In the genomic region with DNA sequence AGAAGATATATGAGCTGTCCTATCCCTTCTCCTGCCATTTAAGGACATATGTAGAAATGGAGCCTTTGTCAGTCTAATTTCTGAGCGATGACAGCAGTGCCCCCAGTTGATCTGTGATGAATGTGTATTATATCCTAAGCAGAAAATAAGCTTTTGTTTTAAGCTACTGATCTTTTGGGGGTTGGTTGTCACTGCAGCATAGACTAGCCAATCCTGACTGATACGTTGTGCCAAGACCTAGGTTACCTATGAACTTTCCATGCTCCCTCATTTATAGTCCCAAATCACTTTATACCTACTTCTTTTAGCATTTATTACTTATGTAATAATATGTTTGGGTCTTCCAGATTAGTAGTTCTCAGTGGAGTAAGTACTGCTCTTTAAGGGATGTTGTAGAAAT, we compare ENCODE assay signal across 17 cellular contexts. TPM values are rescaled to one million over a fixed set of nuclear protein-coding genes. Genes with fewer than 3 reads are reported as not detected.
A peak's percentile ranks its signal among the peaks of the same experiment; 100 is the strongest.
DNase-seq lines count a peak whose midpoint lies in the region; ATAC-seq lines count a peak whose summit lies in the region.
"Had no signal": no experiment of that assay in that cellular context is flagged by ENCODE, and none has a peak within 500 bp of the region (broad histone marks: within the 10 kb centered on the region; RNA-seq: fewer than 3 reads in every experiment).

No MANE protein-coding gene starts in this region.

- intact Hi-C loops in activated naive CD4-positive, alpha-beta T cell treated with anti-CD3 and anti-CD28 coated beads for 36 hours (cut with micrococcal nuclease), result no loop called here

- H2BK12ac ChIP-seq in neuronal stem cell (ENCODE audit: low read length), result no peak overlapping the region

- H4K20me1 ChIP-seq in BLaER1 treated with 17β-estradiol and CSF1 and Interleukin-3, amounts not matched to agents 10 nM and 100 nM, result peaks cover 91 to 100% (median 97%) of the 10 kb centered on the region in 11 experiments

- H3K14ac ChIP-seq in neuronal stem cell (ENCODE audit: low read length), result no peak overlapping the region

- H3K23ac ChIP-seq in neuronal stem cell (ENCODE audit: low read depth, low read length, poor library complexity), result no peak overlapping the region

- no peaks in the 10 kb centered on the region for H3K9me3 ChIP-seq in BLaER1 treated with 17β-estradiol and CSF1 and Interleukin-3, amounts not matched to agents 10 nM and 100 nM (replicated peaks in 1 of 11)
- H3K9me3 ChIP-seq in CD8-positive, alpha-beta memory T cell (ENCODE audit: low read length), result no peaks in the 10 kb centered on the region
- H3K9me3 ChIP-seq in neuronal stem cell (replicated peaks in 1 of 2; ENCODE audit: control insufficient read depth in 2 of 2, insufficient read depth in 1 of 2, low read depth in 1 of 2, low read length in 2 of 2), result peaks cover 0 to 9% of the 10 kb centered on the region in 2 donors
- H3K9me3 ChIP-seq: Caco-2, Peyer's patch had no signal

- no peaks in the 10 kb centered on the region for H3K27me3 Mint-ChIP-seq in activated naive CD4-positive, alpha-beta T cell treated with anti-CD3 and anti-CD28 coated beads for 36 hours (ENCODE audit: low read depth)
- no peaks in the 10 kb centered on the region for H3K27me3 Mint-ChIP-seq in CD8-positive, alpha-beta memory T cell
- H3K27me3 Mint-ChIP-seq in immature natural killer cell (ENCODE audit: low read depth in 3 of 3), result peaks cover 2 to 3% (median 3%) of the 10 kb centered on the region in 3 donors

- H2BK120ac ChIP-seq in neuronal stem cell (ENCODE audit: low read depth, low read length), result no peak overlapping the region

- peaks cover 5 to 30% (median 20%) of the 10 kb centered on the region in 11 experiments; a peak in 16 of 22 replicates for H3K36me3 ChIP-seq in BLaER1 treated with 17β-estradiol and CSF1 and Interleukin-3, amounts not matched to agents 10 nM and 100 nM
- H3K36me3 ChIP-seq in CD8-positive, alpha-beta memory T cell (ENCODE audit: insufficient read depth, low read length), result no peaks in the 10 kb centered on the region
- H3K36me3 ChIP-seq in neuronal stem cell (replicated peaks in 1 of 2; ENCODE audit: control insufficient read depth in 2 of 2, insufficient read depth in 2 of 2, low read length in 2 of 2), result peaks cover 0 to 50% of the 10 kb centered on the region in 2 donors
- H3K36me3 ChIP-seq: Peyer's patch had no signal

- H4K91ac ChIP-seq in neuronal stem cell (ENCODE audit: low read depth, low read length, poor library complexity), result no peak overlapping the region

- peaks cover 79% of the 10 kb centered on the region for H3K4me1 Mint-ChIP-seq in activated naive CD4-positive, alpha-beta T cell treated with anti-CD3 and anti-CD28 coated beads for 36 hours (ENCODE audit: low read depth)
- H3K4me1 Mint-ChIP-seq in CD8-positive, alpha-beta memory T cell, result peaks cover 85 to 97% (median 96%) of the 10 kb centered on the region in 3 donors
- peaks cover 86 to 95% of the 10 kb centered on the region in 2 donors for H3K4me1 Mint-ChIP-seq in immature natural killer cell

- no peaks in the 10 kb centered on the region for H3K27me3 ChIP-seq in BLaER1 treated with 17β-estradiol and CSF1 and Interleukin-3, amounts not matched to agents 10 nM and 100 nM
- no peaks in the 10 kb centered on the region for H3K27me3 ChIP-seq in CD8-positive, alpha-beta memory T cell (ENCODE audit: insufficient read depth, low read length, poor library complexity, severe bottlenecking)
- no peaks in the 10 kb centered on the region for H3K27me3 ChIP-seq in neuronal stem cell (ENCODE audit: control insufficient read depth in 3 of 3, insufficient read depth in 3 of 3, low read depth in 1 of 3, low read length in 3 of 3)
- H3K27me3 ChIP-seq: Peyer's patch had no signal

- H2BK5ac ChIP-seq in neuronal stem cell (ENCODE audit: low read length), result no peak overlapping the region

- no peak overlapping the region for H3K9ac ChIP-seq in BLaER1 treated with 17β-estradiol and CSF1 and Interleukin-3, amounts not matched to agents 10 nM and 100 nM
- no peak overlapping the region for H3K9ac ChIP-seq in neuronal stem cell (ENCODE audit: low read depth, low read length, poor library complexity)

- peak overlapping the region in 7 of 11 experiments; percentile 4 to 36 (median 10); a peak in 6 of 22 replicates for H3K4me2 ChIP-seq in BLaER1 treated with 17β-estradiol and CSF1 and Interleukin-3, amounts not matched to agents 10 nM and 100 nM
- no peak overlapping the region for H3K4me2 ChIP-seq in neuronal stem cell (ENCODE audit: insufficient read depth, low read length, poor library complexity, severe bottlenecking)

- no peak overlapping the region for H3K4ac ChIP-seq in neuronal stem cell (ENCODE audit: low read length)

- peaks cover 20 to 80% (median 33%) of the 10 kb centered on the region in 10 experiments; a peak in 19 of 20 replicates for H3K4me1 ChIP-seq in BLaER1 treated with 17β-estradiol and CSF1 and Interleukin-3, amounts not matched to agents 10 nM and 100 nM
- H3K4me1 ChIP-seq in CD8-positive, alpha-beta memory T cell (ENCODE audit: insufficient read depth, low read length), result peaks cover 74% of the 10 kb centered on the region
- H3K4me1 ChIP-seq in neuronal stem cell (ENCODE audit: control insufficient read depth in 2 of 2, insufficient read depth in 1 of 2, low read depth in 1 of 2, low read length in 2 of 2), result peaks cover 6 to 10% of the 10 kb centered on the region in 2 donors

- H3K18ac ChIP-seq in neuronal stem cell (ENCODE audit: low read length), result no peak overlapping the region

- H3K79me1 ChIP-seq in neuronal stem cell (ENCODE audit: low read depth, low read length), result no peaks in the 10 kb centered on the region

- H2BK15ac ChIP-seq in neuronal stem cell (ENCODE audit: low read length), result no peak overlapping the region

- POLR2A ChIA-PET in CD8-positive, alpha-beta memory T cell (lab: Charles Lee), result interaction anchor here (1.3 to 1.9 kb wide), 2 partner anchors 12 to 163 kb away, joined by 3 to 5 read pairs; partner anchors contain the start of genes ME2 and SMAD4

- WGBS in neuronal stem cell (ENCODE audit: extremely low coverage in 2 of 2, insufficient read length in 2 of 2, insufficient replicate concordance in 1 of 2), 2 donors, result no CpG with 5 or more reads among the region's 2 CpGs

- H3K4me3 ChIP-seq in BLaER1 treated with 17β-estradiol and CSF1 and Interleukin-3, amounts not matched to agents 10 nM and 100 nM, result no peak overlapping the region
- no peak overlapping the region for H3K4me3 ChIP-seq in CD8-positive, alpha-beta memory T cell (ENCODE audit: low read length)
- H3K4me3 ChIP-seq in neuronal stem cell (ENCODE audit: low read length in 2 of 2), result no peak overlapping the region
- H3K4me3 ChIP-seq: Peyer's patch had no signal

- H2AK5ac ChIP-seq in neuronal stem cell (ENCODE audit: low read depth, low read length), result no peak overlapping the region

- no peak overlapping the region for H3K27ac ChIP-seq in BLaER1 treated with 17β-estradiol and CSF1 and Interleukin-3, amounts not matched to agents 10 nM and 100 nM
- no peak overlapping the region for H3K27ac ChIP-seq in CD8-positive, alpha-beta memory T cell (ENCODE audit: low read depth, low read length)
- H3K27ac ChIP-seq in neuronal stem cell (replicated peaks; ENCODE audit: low read length), result no peak overlapping the region
- H3K27ac ChIP-seq: Peyer's patch had no signal

- H2AFZ ChIP-seq in neuronal stem cell (ENCODE audit: low read length), result no peak overlapping the region

- no peak overlapping the region for H3K4me3 Mint-ChIP-seq in activated naive CD4-positive, alpha-beta T cell treated with anti-CD3 and anti-CD28 coated beads for 36 hours
- peak overlapping the region in 2 of 7 donors; percentile 37 to 40 for H3K4me3 Mint-ChIP-seq in CD8-positive, alpha-beta memory T cell
- peak overlapping the region in 1 of 5 donors; percentile 7 for H3K4me3 Mint-ChIP-seq in immature natural killer cell
- H3K4me3 Mint-ChIP-seq: CD14-positive monocyte had no signal

- H3K27ac Mint-ChIP-seq in activated naive CD4-positive, alpha-beta T cell treated with anti-CD3 and anti-CD28 coated beads for 36 hours, result peak overlapping the region; percentile 21
- H3K27ac Mint-ChIP-seq in activated naive CD4-positive, alpha-beta T cell treated with anti-CD3 and anti-CD28 coated beads, Interleukin-2, amount 50 U/mL, for 72 hours, result no peak overlapping the region
- peak overlapping the region in 5 of 8 donors; percentile 1 to 52 (median 30) for H3K27ac Mint-ChIP-seq in CD8-positive, alpha-beta memory T cell
- H3K27ac Mint-ChIP-seq in immature natural killer cell, result peak overlapping the region in 4 of 6 donors; percentile 14 to 43 (median 38)

- no peak for DNase-seq in activated naive CD4-positive, alpha-beta T cell treated with anti-CD3 and anti-CD28 coated beads for 36 hours
- DNase-seq in activated naive CD4-positive, alpha-beta T cell treated with anti-CD3 and anti-CD28 coated beads, Interleukin-2, amount 50 U/mL, for 72 hours (ENCODE audit: low spot score in 2 of 2), result no peak
- no peak for DNase-seq in CD8-positive, alpha-beta memory T cell
- DNase-seq in immature natural killer cell, result no peak
- no peak for DNase-seq in stimulated activated CD4-positive, alpha-beta T cell treated with anti-CD3 and anti-CD28 coated beads, Interleukin-1b, Interleukin-23, amount 100 ng/mL, for 48 hours
- DNase-seq in HK-2 (ENCODE audit: unreplicated experiment), result no peak
- no peak for DNase-seq in neuronal stem cell (ENCODE audit: low spot score)
- DNase-seq: Caco-2, MM.1S, NCI-H1048, NCI-H1417 treated with DMSO at 0.1 percent for 48 hours, NCI-H187, NCI-H446, NCI-H526, Peyer's patch had no signal

- no peaks in the 10 kb centered on the region for H3K9me3 Mint-ChIP-seq in activated naive CD4-positive, alpha-beta T cell treated with anti-CD3 and anti-CD28 coated beads for 36 hours
- H3K9me3 Mint-ChIP-seq in activated naive CD4-positive, alpha-beta T cell treated with anti-CD3 and anti-CD28 coated beads, Interleukin-2, amount 50 U/mL, for 72 hours, result no peaks in the 10 kb centered on the region
- H3K9me3 Mint-ChIP-seq in CD8-positive, alpha-beta memory T cell, result no peaks in the 10 kb centered on the region
- H3K9me3 Mint-ChIP-seq in immature natural killer cell, result no peaks in the 10 kb centered on the region

- H4K8ac ChIP-seq in neuronal stem cell (ENCODE audit: low read depth, low read length), result no peak overlapping the region

- CTCF ChIA-PET in activated naive CD4-positive, alpha-beta T cell treated with anti-CD3 and anti-CD28 coated beads for 36 hours (lab: Charles Lee), result interaction anchor here (2.3 to 3.1 kb wide), 2 partner anchors 10 to 13 kb away, joined by 9 read pairs; no protein-coding TSS in a partner anchor
- CTCF ChIA-PET in CD8-positive, alpha-beta memory T cell (lab: Charles Lee), result interaction anchor here (1.5 to 1.6 kb wide), 2 partner anchors 9 to 12 kb away, joined by 4 read pairs; partner anchors contain the start of gene SMAD4

- H3K36me3 Mint-ChIP-seq in activated naive CD4-positive, alpha-beta T cell treated with anti-CD3 and anti-CD28 coated beads for 36 hours (ENCODE audit: low read depth), result peaks cover 2% of the 10 kb centered on the region
- no peaks in the 10 kb centered on the region for H3K36me3 Mint-ChIP-seq in activated naive CD4-positive, alpha-beta T cell treated with anti-CD3 and anti-CD28 coated beads, Interleukin-2, amount 50 U/mL, for 72 hours
- peaks cover 0 to 2% (median 0%) of the 10 kb centered on the region in 3 donors for H3K36me3 Mint-ChIP-seq in CD8-positive, alpha-beta memory T cell
- H3K36me3 Mint-ChIP-seq in immature natural killer cell, result no peaks in the 10 kb centered on the region

- ATAC-seq in activated naive CD4-positive, alpha-beta T cell treated with anti-CD3 and anti-CD28 coated beads, Interleukin-2, amount 50 U/mL, for 72 hours, result no peak

RNA-seq across cellular contexts. Expression of gene SMAD4, which starts 11.7 kb away (rescaled TPM):
- total RNA-seq in activated naive CD4-positive, alpha-beta T cell treated with anti-CD3 and anti-CD28 coated beads for 36 hours, result 10 to 100 TPM; 72.0 to 75.1 TPM
- 10 to 100 TPM; 86.7 to 90.0 TPM for total RNA-seq in activated naive CD4-positive, alpha-beta T cell treated with anti-CD3 and anti-CD28 coated beads, Interleukin-2, amount 50 U/mL, for 72 hours
- total RNA-seq in CD8-positive, alpha-beta memory T cell, result 10 to 100 TPM; 81.9 to 84.3 TPM
- 62.4 TPM for polyA plus RNA-seq in CD8-positive, alpha-beta memory T cell
- 10 to 100 TPM; 38.8 to 67.2 (median 39.0) TPM for polyA plus RNA-seq in immature natural killer cell
- polyA plus RNA-seq in neuronal stem cell (2013, experiment 1 of 2), result 75.0 TPM
- 79.4 TPM for polyA plus RNA-seq in neuronal stem cell (2013, experiment 2 of 2)

Comparison
In these comparisons a context has a peak if more than half of its experiments do, and no peak if none do; other contexts are left out.
1. H3K27ac Mint-ChIP-seq: peak in activated naive CD4-positive, alpha-beta T cell treated with anti-CD3 and anti-CD28 coated beads for 36 hours (single experiment), CD8-positive, alpha-beta memory T cell (5 of 8) and immature natural killer cell (4 of 6); none in activated naive CD4-positive, alpha-beta T cell treated with anti-CD3 and anti-CD28 coated beads, Interleukin-2, amount 50 U/mL, for 72 hours (0 of 2).